In the genomic region with DNA sequence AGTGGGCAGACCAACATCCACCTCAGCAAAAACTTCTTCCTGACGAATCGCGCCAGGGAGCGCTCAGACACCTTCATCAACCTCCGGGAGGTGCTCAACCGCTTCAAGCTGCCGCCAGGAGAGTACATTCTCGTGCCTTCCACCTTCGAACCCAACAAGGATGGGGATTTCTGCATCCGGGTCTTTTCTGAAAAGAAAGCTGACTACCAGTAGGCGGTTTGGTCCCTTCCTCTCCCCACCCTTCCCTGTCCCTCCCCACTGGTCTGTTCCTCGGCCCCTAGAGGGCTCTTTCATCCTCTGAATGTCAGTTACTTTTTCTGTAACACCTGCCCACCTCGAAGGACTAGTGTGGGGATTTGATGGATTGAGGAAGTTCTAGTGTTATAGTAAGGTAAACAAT, we compare ENCODE assay signal across 21 cellular contexts. TPM values are rescaled to one million over a fixed set of nuclear protein-coding genes. Genes with fewer than 3 reads are reported as not detected.
DNase-seq lines count a peak whose midpoint lies in the region; ATAC-seq and TF ChIP-seq lines count a peak whose summit lies in the region.
"Had no signal": no experiment of that assay in that cellular context is flagged by ENCODE, and none has a peak within 500 bp of the region (broad histone marks: within the 10 kb centered on the region; RNA-seq: fewer than 3 reads in every experiment).

No MANE protein-coding gene starts in this region.

- H3K9me3 ChIP-seq in psoas muscle: no peaks in the 10 kb centered on the region
- H3K9me3 ChIP-seq in gastrocnemius medialis: no peaks in the 10 kb centered on the region
- H3K9me3 ChIP-seq: colonic mucosa, transverse colon had no signal

- no peak overlapping the region for H3K4me3 ChIP-seq in choroid plexus epithelial cell (ENCODE audit: low read depth, low read length)
- H3K4me3 ChIP-seq in psoas muscle: no peak overlapping the region
- H3K4me3 ChIP-seq in gastrocnemius medialis: no peak overlapping the region
- H3K4me3 ChIP-seq: colonic mucosa, transverse colon had no signal

- TF ChIP-seq POLR2A in gastrocnemius medialis (IDR thresholded peaks at IDR 0.05): no peak

- TF ChIP-seq CTCF in choroid plexus epithelial cell (conservative IDR thresholded peaks at IDR 0.05; ENCODE audit: low read depth, low read length) (peak; percentile 26), psoas muscle (IDR thresholded peaks at IDR 0.05) (no peak), gastrocnemius medialis (IDR thresholded peaks at IDR 0.05 in 4 of 5, conservative IDR thresholded peaks at IDR 0.05 in 1 of 5) (no peak)

- in situ Hi-C loops in gastrocnemius medialis (cut with MboI; ENCODE audit: low sequenced_read_pairs in 4 of 4): loop anchor here in 1 of 4 donors (10.0 kb wide), 1 partner anchor 64 kb away; no protein-coding TSS in a partner anchor

- H3K27me3 ChIP-seq in psoas muscle (ENCODE audit: insufficient read depth in 3 of 3, low read length in 2 of 3) (no peaks in the 10 kb centered on the region), gastrocnemius medialis (no peaks in the 10 kb centered on the region)
- H3K27me3 ChIP-seq: colonic mucosa, transverse colon had no signal

- intact Hi-C loops in psoas muscle (cut with DNase I) (no loop called here), gastrocnemius medialis (cut with DNase I; ENCODE audit: low total_unique reads) (no loop called here)

- peaks cover 29 to 100% of the 10 kb centered on the region in 2 donors for H3K36me3 ChIP-seq in psoas muscle (ENCODE audit: insufficient read depth in 1 of 2, low read depth in 1 of 2)
- peaks cover 4 to 100% of the 10 kb centered on the region in 2 donors for H3K36me3 ChIP-seq in gastrocnemius medialis

- H3K27ac ChIP-seq in psoas muscle (no peak overlapping the region), gastrocnemius medialis (no peak overlapping the region)
- H3K27ac ChIP-seq: colonic mucosa, transverse colon had no signal

- ATAC-seq in HG03135 (IDR thresholded peaks at IDR 0.05; ENCODE audit: unreplicated experiment): no peak
- ATAC-seq in psoas muscle: no peak
- ATAC-seq in GM21619 (IDR thresholded peaks at IDR 0.05; ENCODE audit: unreplicated experiment): no peak
- ATAC-seq in gastrocnemius medialis: no peak
- ATAC-seq: naive thymus-derived CD8-positive, alpha-beta T cell had no signal

- 87 to 90% (median 89%) methylated on average over 13 of the region's 13 CpGs for WGBS in psoas muscle, 3 donors

- H3K4me1 ChIP-seq in psoas muscle (no peaks in the 10 kb centered on the region), gastrocnemius medialis (no peaks in the 10 kb centered on the region)
- H3K4me1 ChIP-seq: colonic mucosa, transverse colon had no signal

- DNase-seq in 8988T (peak; percentile 58), DMS53 treated with DMSO at 0.1 percent for 48 hours (lab: John Stamatoyannopoulos, UW; ENCODE audit: unreplicated experiment) (peak; percentile 16), NCI-H2107 treated with DMSO at 0.1 percent for 48 hours (lab: John Stamatoyannopoulos, UW; ENCODE audit: unreplicated experiment) (peak; percentile 45), choroid plexus epithelial cell (ENCODE audit: low read depth) (no peak), psoas muscle (no peak), gastrocnemius medialis (no peak)
- DNase-seq: activated CD4-positive, alpha-beta T cell treated with anti-CD3 and anti-CD28 coated beads, Interleukin-2, amount 50 U/mL, for 4 hours; colonic mucosa; COR-L47; GDM1; HCEC 1CT; hippocampal formation; MV-4-11; naive thymus-derived CD8-positive, alpha-beta T cell; NCI-H1930; NCI-H446 treated with DMSO at 0.1 percent for 48 hours; SIG-M5; stimulated activated CD4-positive, alpha-beta T cell treated with anti-CD3 and anti-CD28 coated beads, Interleukin-1b, Interleukin-23, amount 100 ng/mL, for 48 hours; transverse colon had no signal

RNA-seq across cellular contexts. Expression of a gene that starts 46.9 kb away (rescaled TPM):
- 100 to 1,000 TPM in 3 of 4 donors, 10 to 100 TPM in 1; 77.1 to 151 (median 105) TPM for total RNA-seq in psoas muscle
- polyA plus RNA-seq in psoas muscle: 100 to 1,000 TPM in 1 of 3 donors, 10 to 100 TPM in 2; 47.6 to 157 (median 73.2) TPM
- 100 to 1,000 TPM in 2 of 4 donors, 10 to 100 TPM in 2; 42.6 to 141 (median 89.4) TPM for total RNA-seq in gastrocnemius medialis

Comparison
In these comparisons a context has a peak if more than half of its experiments do, and no peak if none do; other contexts are left out.
1. DNase-seq: peak in 8988T (single experiment), DMS53 treated with DMSO at 0.1 percent for 48 hours (single experiment) and NCI-H2107 treated with DMSO at 0.1 percent for 48 hours (single experiment); none in choroid plexus epithelial cell (single experiment), psoas muscle (0 of 2) and gastrocnemius medialis (0 of 2).